1 cellular context compared by ENCODE assay signal in the genomic region with DNA sequence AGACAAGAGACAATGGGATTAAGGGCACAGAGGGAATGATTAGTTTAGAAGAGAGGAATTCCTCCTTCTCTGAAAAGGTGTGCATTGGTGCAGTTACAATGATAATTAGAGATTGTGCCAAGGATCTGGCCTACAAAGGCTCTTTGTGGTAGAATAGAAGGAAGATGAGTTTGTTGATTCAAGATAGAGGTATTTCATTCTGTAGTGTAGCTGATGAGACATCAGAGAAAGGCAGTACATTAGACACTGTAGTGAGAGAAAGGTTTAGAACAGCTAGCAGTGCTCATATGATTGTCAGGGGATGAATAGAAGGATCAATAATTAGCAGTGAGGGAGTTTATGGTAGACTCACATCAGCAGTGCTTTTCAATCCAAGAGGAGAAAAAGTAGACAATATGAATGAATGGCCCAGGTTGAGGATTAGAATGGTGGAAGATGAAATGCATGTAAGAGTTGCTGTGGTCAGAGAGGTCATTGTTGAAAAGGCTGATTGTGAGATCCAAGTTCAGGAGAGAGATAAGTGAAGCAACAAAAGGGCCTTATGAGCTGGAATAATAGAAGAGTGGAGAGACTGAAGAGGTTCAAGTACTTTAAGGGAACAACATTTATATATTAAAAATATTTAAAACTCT.
TF ChIP-seq lines count a peak whose summit lies in the region.

No MANE protein-coding gene starts in this region.

TF ChIP-seq in SK-N-SH treated with all-trans-retinoic acid at 6 μM for 48 hours, 23 proteins besides CTCF, POLR2A, EP300 and RAD21 (continued from another document):
- no peak for TF ChIP-seq TSHZ2 (CRISPR knock-in tag; IDR thresholded peaks at IDR 0.05)
- no peak for TF ChIP-seq PPARA (CRISPR knock-in tag; IDR thresholded peaks at IDR 0.05; ENCODE audit: borderline replicate concordance)
- TF ChIP-seq RARB (CRISPR knock-in tag; IDR thresholded peaks at IDR 0.05), result no peak
- no peak for TF ChIP-seq CSRNP3 (CRISPR knock-in tag; IDR thresholded peaks at IDR 0.05)
TF ChIP-seq in SK-N-SH treated with all-trans-retinoic acid at 6 μM for 48 hours: peak in this region for 0.
